Comparison of ENCODE assay signal across 19 cellular contexts in the genomic region with DNA sequence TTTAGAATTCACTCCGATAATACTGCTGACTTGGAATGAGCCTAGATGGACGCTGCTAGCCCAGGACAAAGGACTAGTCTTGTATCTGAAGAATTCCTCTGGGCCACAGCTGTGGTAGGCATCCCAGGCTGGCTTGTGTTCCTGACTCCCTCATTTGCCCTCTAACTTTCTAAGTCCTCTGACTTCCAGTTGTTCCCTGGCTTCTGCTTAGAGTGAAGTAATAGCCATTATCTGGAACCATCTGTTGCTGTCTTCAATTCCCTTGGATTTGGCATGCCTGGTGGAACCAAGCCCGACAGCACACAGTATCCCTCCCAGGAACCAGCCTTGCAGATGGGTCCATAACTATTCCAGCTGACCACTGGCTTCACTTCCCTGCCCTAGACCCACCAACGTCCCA.
A peak's percentile ranks its signal among the peaks of the same experiment; 100 is the strongest.
DNase-seq lines count a peak whose midpoint lies in the region; ATAC-seq and TF ChIP-seq lines count a peak whose summit lies in the region.
"Had no signal": no experiment of that assay in that cellular context is flagged by ENCODE, and none has a peak within 500 bp of the region (broad histone marks: within the 10 kb centered on the region; RNA-seq: fewer than 3 reads in every experiment).

No MANE protein-coding gene starts in this region.

- no peak overlapping the region for H3K4me3 ChIP-seq in gastrocnemius medialis
- H3K4me3 ChIP-seq: colonic mucosa, K562, left lung had no signal

- intact Hi-C loops in gastrocnemius medialis (cut with DNase I; ENCODE audit: low total_unique reads) = loop anchor here (2.0 to 5.0 kb wide), 2 partner anchors 14 to 94 kb away; no protein-coding TSS in a partner anchor

- H3K27ac ChIP-seq in layer of hippocampus (ENCODE audit: low read depth, low read length) (peak overlapping the region; percentile 20), gastrocnemius medialis (peak overlapping the region; percentile 56 to 75 (median 68))
- H3K27ac ChIP-seq: brain microvascular endothelial cell, colonic mucosa, left lung, RWPE1 had no signal

- in situ Hi-C loops in gastrocnemius medialis (cut with MboI; ENCODE audit: low sequenced_read_pairs in 4 of 4) = loop anchor here (5.0 to 25.0 kb wide), 4 partner anchors 494 to 824 kb away; no protein-coding TSS in a partner anchor

- no peaks in the 10 kb centered on the region for H3K9me3 ChIP-seq in gastrocnemius medialis
- H3K9me3 ChIP-seq: colonic mucosa, left lung had no signal

- H3K27me3 ChIP-seq in layer of hippocampus (ENCODE audit: control insufficient read depth, insufficient read depth, low read length) = no peaks in the 10 kb centered on the region
- no peaks in the 10 kb centered on the region for H3K27me3 ChIP-seq in gastrocnemius medialis
- H3K27me3 ChIP-seq: brain microvascular endothelial cell, colonic mucosa, left lung had no signal

- peak; percentile 98 to 99 for ATAC-seq in gastrocnemius medialis
- no peak for ATAC-seq in HG02973 (IDR thresholded peaks at IDR 0.05; ENCODE audit: unreplicated experiment)
- ATAC-seq: K562, left lung had no signal

- peak; percentile 71 for DNase-seq in fibroblast of gingiva (ENCODE audit: low read depth)
- peak; percentile 52 to 72 for DNase-seq in gastrocnemius medialis
- no peak for DNase-seq in activated gamma-delta T cell treated with Interleukin-2 at 50 U/mL for 16 hours
- DNase-seq in stimulated activated CD4-positive, alpha-beta T cell treated with anti-CD3 and anti-CD28 coated beads, Interleukin-4, amount 100 ng/mL, for 24 hours = no peak
- DNase-seq in SIG-M5 treated with dmso at 0.1 percent for 504 hours (lab: John Stamatoyannopoulos, UW; ENCODE audit: unreplicated experiment) = no peak
- DNase-seq: activated CD4-positive, alpha-beta memory T cell treated with anti-CD3 and anti-CD28 coated beads, Interleukin-2, amount 10 ng/mL, durations not matched to agents 7 days and 5 days; activated effector memory CD4-positive, alpha-beta T cell treated with Interleukin-2 at 50 U/mL for 16 hours; brain microvascular endothelial cell; CD4-positive, alpha-beta T cell; colonic mucosa; GDM1; H7; left lung; NCI-H1436; NCI-H69 had no signal

- peaks cover 14 to 15% of the 10 kb centered on the region in 2 donors for H3K4me1 ChIP-seq in gastrocnemius medialis
- H3K4me1 ChIP-seq: colonic mucosa, left lung had no signal

- H3K36me3 ChIP-seq in gastrocnemius medialis = peaks cover 0 to 16% of the 10 kb centered on the region in 2 donors
- H3K36me3 ChIP-seq: colonic mucosa had no signal

- TF ChIP-seq POLR2A in gastrocnemius medialis (IDR thresholded peaks at IDR 0.05) = no peak

- TF ChIP-seq CTCF in gastrocnemius medialis (IDR thresholded peaks at IDR 0.05 in 4 of 5, conservative IDR thresholded peaks at IDR 0.05 in 1 of 5) = no peak

Comparison
In these comparisons a context has a peak if more than half of its experiments do, and no peak if none do; other contexts are left out.
1. DNase-seq: peak in fibroblast of gingiva (single experiment) and gastrocnemius medialis (2 of 2); none in activated gamma-delta T cell treated with Interleukin-2 at 50 U/mL for 16 hours (single experiment), stimulated activated CD4-positive, alpha-beta T cell treated with anti-CD3 and anti-CD28 coated beads, Interleukin-4, amount 100 ng/mL, for 24 hours (single experiment) and SIG-M5 treated with dmso at 0.1 percent for 504 hours (single experiment).